8 cellular contexts compared by ENCODE assay signal in genomic region chr2:172339431-172340010, GRCh38.
DNase-seq lines count a peak whose midpoint lies in the region; ATAC-seq and TF ChIP-seq lines count a peak whose summit lies in the region.

No MANE protein-coding gene starts in this region.

- 0 out of 2 replicates have a peak overlapping the region, but pooled peaks have one; percentile 4 for H3K4me3 ChIP-seq in OCI-LY3 (ENCODE audit: low read length)
- no peak overlapping the region for H3K4me3 ChIP-seq in endodermal cell (ENCODE audit: low read length)
- no peak overlapping the region for H3K4me3 ChIP-seq in parathyroid adenoma (ENCODE audit: low read depth, low read length)

- H3K79me2 ChIP-seq in OCI-LY3 (ENCODE audit: low read length), result no peaks in the 10 kb centered on the region
- no peaks in the 10 kb centered on the region for H3K79me2 ChIP-seq in parathyroid adenoma

- DNase-seq in NCI-H526 (lab: John Stamatoyannopoulos, UW) (peak; percentile 26 to 31), NCI-H526 treated with DMSO at 0.1 percent for 48 hours (lab: John Stamatoyannopoulos, UW) (no peak), endodermal cell (no peak), NCI-H345 treated with DMSO at 0.1 percent for 48 hours (lab: John Stamatoyannopoulos, UW; ENCODE audit: unreplicated experiment) (no peak), AG08395 (ENCODE audit: low spot score) (no peak)

- H3K27me3 ChIP-seq in OCI-LY3 (ENCODE audit: low read depth, low read length) (peaks cover 8% of the 10 kb centered on the region), endodermal cell (ENCODE audit: control insufficient read depth, insufficient read depth, low read length, poor library complexity, severe bottlenecking) (no peaks in the 10 kb centered on the region), parathyroid adenoma (ENCODE audit: control insufficient read depth, insufficient read depth, low read length) (no peaks in the 10 kb centered on the region)

- H2AFZ ChIP-seq in OCI-LY3 (ENCODE audit: low read depth, low read length), result 0 out of 2 replicates have a peak overlapping the region, but pooled peaks have one; percentile 25
- H2AFZ ChIP-seq in parathyroid adenoma, result peak overlapping the region; percentile 50

- no peak overlapping the region for H3K9ac ChIP-seq in OCI-LY3 (ENCODE audit: low read length)
- no peak overlapping the region for H3K9ac ChIP-seq in endodermal cell (ENCODE audit: extremely low read depth, low read length, poor library complexity, severe bottlenecking)
- H3K9ac ChIP-seq in parathyroid adenoma, result no peak overlapping the region

- H3K4me2 ChIP-seq in OCI-LY3 (ENCODE audit: low read length) (peak overlapping the region; percentile 42; the same call in 1 of the 2 replicates), parathyroid adenoma (ENCODE audit: low read length) (no peak overlapping the region)

- no peak for TF ChIP-seq CTCF in OCI-LY3 (IDR thresholded peaks at IDR 0.05; ENCODE audit: low read depth, low read length)
- no peak for TF ChIP-seq CTCF in endodermal cell (conservative IDR thresholded peaks at IDR 0.05)
- TF ChIP-seq CTCF in parathyroid adenoma (IDR thresholded peaks at IDR 0.05), result no peak

- no peak overlapping the region for H3K4me3 Mint-ChIP-seq in endodermal cell

- ATAC-seq in HG02588 (IDR thresholded peaks at IDR 0.05; ENCODE audit: unreplicated experiment), result no peak

- peaks cover 42% of the 10 kb centered on the region for H3K27me3 Mint-ChIP-seq in endodermal cell (ENCODE audit: insufficient read depth)

- peaks cover 16% of the 10 kb centered on the region for H3K4me1 Mint-ChIP-seq in endodermal cell

- 0 out of 2 replicates have a peak, but pooled peaks cover 5% of the 10 kb centered on the region for H3K4me1 ChIP-seq in OCI-LY3 (ENCODE audit: low read length)
- peaks cover 8% of the 10 kb centered on the region for H3K4me1 ChIP-seq in endodermal cell (ENCODE audit: control insufficient read depth, insufficient read depth, low read length)
- H3K4me1 ChIP-seq in parathyroid adenoma, result no peaks in the 10 kb centered on the region

- no peaks in the 10 kb centered on the region for H3K9me3 ChIP-seq in OCI-LY3 (ENCODE audit: insufficient read depth, low read length)
- peaks cover 13% of the 10 kb centered on the region for H3K9me3 ChIP-seq in endodermal cell (ENCODE audit: control insufficient read depth, low read length)
- H3K9me3 ChIP-seq in parathyroid adenoma (ENCODE audit: control insufficient read depth, low read length), result no peaks in the 10 kb centered on the region

- H3K36me3 Mint-ChIP-seq in endodermal cell (ENCODE audit: low read depth), result no peaks in the 10 kb centered on the region

- H4K20me1 ChIP-seq in OCI-LY3 (ENCODE audit: insufficient read depth, low read length), result no peaks in the 10 kb centered on the region

- 49 to 86% methylated on average over 3 to 6 of the region's 6 CpGs for WGBS in endodermal cell (ENCODE audit: insufficient coverage in 1 of 2, insufficient read length in 1 of 2), 2 experiments

- H3K27ac ChIP-seq in OCI-LY3 (ENCODE audit: low read length) (no peak overlapping the region), endodermal cell (ENCODE audit: low read depth, low read length) (peak overlapping the region; percentile 57), parathyroid adenoma (no peak overlapping the region)

- H3K9me3 Mint-ChIP-seq in endodermal cell, result peaks cover 11% of the 10 kb centered on the region

- H3K36me3 ChIP-seq in OCI-LY3 (replicated peaks; ENCODE audit: low read depth, low read length) (no peaks in the 10 kb centered on the region), endodermal cell (ENCODE audit: control insufficient read depth, insufficient read depth, low read length) (no peaks in the 10 kb centered on the region), parathyroid adenoma (ENCODE audit: control insufficient read depth, insufficient read depth, low read length) (no peaks in the 10 kb centered on the region)

- H3K27ac Mint-ChIP-seq in endodermal cell, result no peak overlapping the region

Comparison
In these comparisons a context has a peak if more than half of its experiments do, and no peak if none do; other contexts are left out.
1. DNase-seq: peak in NCI-H526 (2 of 2); none in NCI-H526 treated with DMSO at 0.1 percent for 48 hours (single experiment), endodermal cell (single experiment), NCI-H345 treated with DMSO at 0.1 percent for 48 hours (single experiment) and AG08395 (single experiment).